Comparison of ENCODE assay signal across 9 cellular contexts in the genomic region with DNA sequence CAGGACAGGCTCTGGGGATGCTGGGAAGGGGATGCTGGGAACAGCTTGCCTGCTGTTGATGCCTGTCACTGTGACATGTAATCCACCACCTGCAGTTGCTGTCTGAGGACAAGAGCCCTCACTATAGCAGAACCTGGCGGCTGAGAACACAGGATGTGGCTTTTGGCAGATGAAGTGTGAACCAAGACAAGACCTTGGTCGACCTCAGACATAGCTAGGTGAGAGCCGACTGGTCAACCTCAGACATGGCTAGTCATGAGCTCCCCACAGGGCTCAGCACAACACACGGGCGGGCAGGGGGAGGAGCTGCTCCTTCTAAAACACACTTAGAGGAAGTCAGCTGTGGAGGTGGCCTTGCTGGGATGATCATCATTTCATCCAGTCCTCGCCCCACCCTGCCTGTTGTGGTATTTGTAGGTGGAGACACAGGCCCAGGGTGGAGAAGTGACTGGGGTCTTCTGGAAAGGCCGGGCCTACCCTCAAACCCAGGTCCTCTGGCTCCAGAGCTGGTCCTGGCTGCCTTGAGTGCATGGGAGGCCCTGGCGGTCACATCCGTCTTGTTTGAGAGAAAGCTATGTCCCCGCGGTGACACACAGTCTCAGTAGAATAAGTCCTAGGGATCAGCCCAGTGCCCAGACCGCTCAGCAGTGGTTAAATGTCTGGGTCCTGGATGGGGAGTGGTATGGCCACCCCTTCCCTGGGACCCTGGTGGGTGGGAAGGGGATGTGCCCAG. TPM values are rescaled to one million over a fixed set of nuclear protein-coding genes. Genes with fewer than 3 reads are reported as not detected.
A peak's percentile ranks its signal among the peaks of the same experiment; 100 is the strongest.
DNase-seq lines count a peak whose midpoint lies in the region; ATAC-seq lines count a peak whose summit lies in the region.
"Had no signal": no experiment of that assay in that cellular context is flagged by ENCODE, and none has a peak within 500 bp of the region (broad histone marks: within the 10 kb centered on the region; RNA-seq: fewer than 3 reads in every experiment).

No MANE protein-coding gene starts in this region.

- H3K4me1 Mint-ChIP-seq in activated naive CD4-positive, alpha-beta T cell treated with anti-CD3 and anti-CD28 coated beads, Interleukin-2, amount 50 U/mL, for 24 hours: peaks cover 94% of the 10 kb centered on the region

- H3K9me3 Mint-ChIP-seq in activated naive CD4-positive, alpha-beta T cell treated with anti-CD3 and anti-CD28 coated beads, Interleukin-2, amount 50 U/mL, for 24 hours: no peaks in the 10 kb centered on the region

- H3K4me3 Mint-ChIP-seq in activated naive CD4-positive, alpha-beta T cell treated with anti-CD3 and anti-CD28 coated beads, Interleukin-2, amount 50 U/mL, for 24 hours: peak overlapping the region; percentile 84

- H3K36me3 Mint-ChIP-seq in activated naive CD4-positive, alpha-beta T cell treated with anti-CD3 and anti-CD28 coated beads, Interleukin-2, amount 50 U/mL, for 24 hours: peaks cover 2% of the 10 kb centered on the region

- DNase-seq in A172 (ENCODE audit: low spot score) (peak; percentile 63), T follicular helper cell (ENCODE audit: low read depth) (peak; percentile 83), sciatic nerve (ENCODE audit: low spot score) (no peak), iPS-NIHi7 (ENCODE audit: extremely low spot score) (no peak), anterior cingulate cortex (lab: John Stamatoyannopoulos, UW) (no peak)

- ATAC-seq in GM19351 (IDR thresholded peaks at IDR 0.05; ENCODE audit: unreplicated experiment) (peak; percentile 90), HG03442 (IDR thresholded peaks at IDR 0.05; ENCODE audit: unreplicated experiment) (peak; percentile 88), sciatic nerve (peak; percentile 47)

- H3K27ac Mint-ChIP-seq in activated naive CD4-positive, alpha-beta T cell treated with anti-CD3 and anti-CD28 coated beads, Interleukin-2, amount 50 U/mL, for 24 hours: peak overlapping the region; percentile 99

- H3K27me3 Mint-ChIP-seq in activated naive CD4-positive, alpha-beta T cell treated with anti-CD3 and anti-CD28 coated beads, Interleukin-2, amount 50 U/mL, for 24 hours: no peaks in the 10 kb centered on the region

- intact Hi-C loops in sciatic nerve (cut with DNase I): no loop called here

RNA-seq across cellular contexts. Expression of a gene that starts 6.1 kb away (rescaled TPM):
- total RNA-seq in A172 (2014; rRNA removed; shearing (Covaris generic)): not detected in 2 replicates
- 6.6 TPM for total RNA-seq in sciatic nerve
- total RNA-seq: dermis microvascular lymphatic vessel endothelial cell had no signal

RNA-seq across cellular contexts. Expression of a gene that starts 31.5 kb away (rescaled TPM):
- total RNA-seq in A172 (2014; rRNA removed; shearing (Covaris generic)): 51.7 and 74.8 TPM in 2 replicates
- 36.6 TPM for total RNA-seq in sciatic nerve

Comparison
In these comparisons a context has a peak if more than half of its experiments do, and no peak if none do; other contexts are left out.
1. DNase-seq: peak in A172 (single experiment) and T follicular helper cell (single experiment); none in sciatic nerve (single experiment), iPS-NIHi7 (single experiment) and anterior cingulate cortex (0 of 58).
2. Peak in every context shown above with its lines, with median percentiles within 50 percentile points of each other: ATAC-seq.